Comparison of ENCODE assay signal across 24 cellular contexts in the genomic region with DNA sequence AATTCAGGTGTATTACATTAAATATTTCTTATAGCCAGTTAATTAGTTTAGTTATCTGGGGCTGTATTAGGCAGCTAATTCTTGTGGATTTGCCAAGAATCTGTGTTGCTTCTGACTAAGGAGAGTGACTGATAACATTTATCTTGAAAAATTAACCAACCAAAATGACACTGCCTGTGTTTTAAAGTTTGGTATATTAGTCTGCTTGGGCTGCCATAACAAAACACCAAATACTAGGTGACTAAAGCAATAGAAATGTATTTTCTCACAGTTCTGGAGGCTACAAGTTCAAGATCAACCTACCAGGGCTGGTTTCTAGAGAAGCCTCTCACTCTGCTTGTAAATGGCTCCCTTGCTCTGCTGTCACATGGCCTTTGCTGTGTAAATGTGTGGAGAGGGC.
"Had no signal": no experiment of that assay in that cellular context is flagged by ENCODE, and none has a peak within 500 bp of the region (broad histone marks: within the 10 kb centered on the region; RNA-seq: fewer than 3 reads in every experiment).

No MANE protein-coding gene starts in this region.

- DNase-seq: activated gamma-delta T cell treated with Interleukin-2 at 50 U/mL for 16 hours; activated T-cell treated with anti-CD3 and anti-CD28 coated beads, Interleukin-2, amount 50 U/mL, for 1 hour; aorta; effector CD4-positive, alpha-beta T cell; erythroblast; foreskin keratinocyte; immature natural killer cell; left ventricle myocardium superior; mammary epithelial cell; naive thymus-derived CD8-positive, alpha-beta T cell; retina; sigmoid colon; stimulated activated CD4-positive, alpha-beta T cell treated with anti-CD3 and anti-CD28 coated beads, Interleukin-15, amount 100 ng/mL, for 24 hours; stomach; transverse colon had no signal

- H3K27ac ChIP-seq: coronary artery, foreskin keratinocyte, sigmoid colon, stomach, suprapubic skin, transverse colon had no signal

- FAIRE-seq: urothelium cell line had no signal

- H3K36me3 ChIP-seq: sigmoid colon, stomach, suprapubic skin, transverse colon had no signal

- H3K27ac Mint-ChIP-seq: activated naive CD4-positive, alpha-beta T cell treated with anti-CD3 and anti-CD28 coated beads, Interleukin-2, amount 50 U/mL, for 24 hours; immature natural killer cell; mesothelial cell of epicardium; stimulated activated memory B cell treated with anti-CD40 and anti-IgM and Interleukin-4, amounts not matched to agents 10 μg/mL and 1 μg/mL and 100 μg/mL, for 72 hours; T-helper 2 cell treated with Interferon-gamma antibody and Interleukin-4, amounts not matched to agents 5 μg/mL and 100 μg/mL, for 36 hours; WTC11 had no signal

- H3K4me2 ChIP-seq: smooth muscle cell had no signal

- H3K9me3 ChIP-seq: sigmoid colon, stomach, suprapubic skin, transverse colon had no signal

- H3K4me3 Mint-ChIP-seq: activated naive CD4-positive, alpha-beta T cell treated with anti-CD3 and anti-CD28 coated beads, Interleukin-2, amount 50 U/mL, for 24 hours; immature natural killer cell; mesothelial cell of epicardium; naive thymus-derived CD8-positive, alpha-beta T cell; stimulated activated memory B cell treated with anti-CD40 and anti-IgM and Interleukin-4, amounts not matched to agents 10 μg/mL and 1 μg/mL and 100 μg/mL, for 72 hours; T-helper 2 cell treated with Interferon-gamma antibody and Interleukin-4, amounts not matched to agents 5 μg/mL and 100 μg/mL, for 36 hours; WTC11 had no signal

- ATAC-seq: foreskin keratinocyte; left ventricle myocardium superior; naive thymus-derived CD8-positive, alpha-beta T cell; stimulated activated memory B cell treated with anti-CD40 and anti-IgM and Interleukin-4, amounts not matched to agents 10 μg/mL and 1 μg/mL and 100 μg/mL, for 72 hours; WTC11 had no signal

- H3K27me3 Mint-ChIP-seq: activated naive CD4-positive, alpha-beta T cell treated with anti-CD3 and anti-CD28 coated beads, Interleukin-2, amount 50 U/mL, for 24 hours; naive thymus-derived CD8-positive, alpha-beta T cell; stimulated activated memory B cell treated with anti-CD40 and anti-IgM and Interleukin-4, amounts not matched to agents 10 μg/mL and 1 μg/mL and 100 μg/mL, for 72 hours had no signal

- H3K36me3 Mint-ChIP-seq: mesothelial cell of epicardium had no signal

- H3K9me3 Mint-ChIP-seq: activated naive CD4-positive, alpha-beta T cell treated with anti-CD3 and anti-CD28 coated beads, Interleukin-2, amount 50 U/mL, for 24 hours; immature natural killer cell; mesothelial cell of epicardium; naive thymus-derived CD8-positive, alpha-beta T cell; stimulated activated memory B cell treated with anti-CD40 and anti-IgM and Interleukin-4, amounts not matched to agents 10 μg/mL and 1 μg/mL and 100 μg/mL, for 72 hours; T-helper 2 cell treated with Interferon-gamma antibody and Interleukin-4, amounts not matched to agents 5 μg/mL and 100 μg/mL, for 36 hours had no signal

- H3K4me3 ChIP-seq: coronary artery, sigmoid colon, smooth muscle cell, stomach, suprapubic skin, transverse colon had no signal

- H3K27me3 ChIP-seq: foreskin keratinocyte, sigmoid colon, stomach, suprapubic skin, transverse colon had no signal
